In the genomic region with DNA sequence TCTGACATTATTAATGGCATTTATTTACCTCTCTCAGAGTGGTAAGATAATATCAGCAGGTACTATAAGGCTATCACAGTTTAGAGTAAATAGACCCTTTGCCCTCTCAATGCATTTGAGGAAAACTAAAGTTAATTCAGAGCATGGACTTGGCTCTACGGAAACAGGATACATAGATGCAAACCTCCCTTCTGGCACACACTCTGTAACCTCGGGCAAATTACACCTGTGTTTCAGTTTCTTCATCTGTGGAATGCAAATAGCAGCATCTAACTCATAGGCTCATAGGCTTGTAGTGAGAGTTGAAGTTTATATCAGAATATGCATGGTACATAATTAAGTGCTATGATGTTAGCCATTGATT, we compare ENCODE assay signal across 10 cellular contexts. TPM values are rescaled to one million over a fixed set of nuclear protein-coding genes. Genes with fewer than 3 reads are reported as not detected.
A peak's percentile ranks its signal among the peaks of the same experiment; 100 is the strongest.
DNase-seq lines count a peak whose midpoint lies in the region; ATAC-seq, FAIRE-seq and TF ChIP-seq lines count a peak whose summit lies in the region.
"Had no signal": no experiment of that assay in that cellular context is flagged by ENCODE, and none has a peak within 500 bp of the region (broad histone marks: within the 10 kb centered on the region; RNA-seq: fewer than 3 reads in every experiment).

No MANE protein-coding gene starts in this region.

- H4K20me1 ChIP-seq in keratinocyte (ENCODE audit: control insufficient read depth, extremely low read depth, insufficient read depth, low read length) (no peaks in the 10 kb centered on the region), osteoblast (ENCODE audit: insufficient read depth, low read length) (no peaks in the 10 kb centered on the region)

- ATAC-seq in GM18520 (IDR thresholded peaks at IDR 0.05; ENCODE audit: unreplicated experiment): peak; percentile 60
- peak; percentile 74 for ATAC-seq in GM21737 (IDR thresholded peaks at IDR 0.05; ENCODE audit: unreplicated experiment)
- ATAC-seq in HG03460 (IDR thresholded peaks at IDR 0.05; ENCODE audit: unreplicated experiment): peak; percentile 88
- no peak for ATAC-seq in gastroesophageal sphincter

- no peak overlapping the region for H3K4me2 ChIP-seq in keratinocyte (ENCODE audit: control insufficient read depth, extremely low read depth, insufficient read depth, low read depth, low read length)
- H3K4me2 ChIP-seq in osteoblast (ENCODE audit: insufficient read depth, low read length): no peak overlapping the region

- H3K9me3 ChIP-seq in keratinocyte (ENCODE audit: control insufficient read depth, low read depth, low read length) (no peaks in the 10 kb centered on the region), MG63 (no peaks in the 10 kb centered on the region), gastroesophageal sphincter (peaks cover 0 to 22% (median 0%) of the 10 kb centered on the region in 3 donors), osteoblast (ENCODE audit: low read depth, low read length) (no peaks in the 10 kb centered on the region)

- FAIRE-seq in keratinocyte (lab: Jason Lieb, UNC): peak; percentile 9
- FAIRE-seq: G401.6 had no signal

- no peaks in the 10 kb centered on the region for H3K9me1 ChIP-seq in keratinocyte (ENCODE audit: control insufficient read depth, extremely low read depth, insufficient read depth, low read length)

- H3K4me3 ChIP-seq in keratinocyte (ENCODE audit: control insufficient read depth in 2 of 3, extremely low read depth in 1 of 3, insufficient read depth in 2 of 3, low read depth in 1 of 3, low read length in 3 of 3): no peak overlapping the region
- no peak overlapping the region for H3K4me3 ChIP-seq in MG63
- H3K4me3 ChIP-seq in gastroesophageal sphincter: no peak overlapping the region
- H3K4me3 ChIP-seq in osteoblast (ENCODE audit: insufficient read depth, low read length): no peak overlapping the region

- TF ChIP-seq POLR2A in gastroesophageal sphincter (IDR thresholded peaks at IDR 0.05): no peak

- H3K4me1 ChIP-seq in keratinocyte (ENCODE audit: control insufficient read depth, extremely low read depth, insufficient read depth, low read length) (peaks cover 33% of the 10 kb centered on the region), gastroesophageal sphincter (peaks cover 0 to 5% (median 0%) of the 10 kb centered on the region in 3 donors), osteoblast (ENCODE audit: insufficient read depth, low read length) (peaks cover 15% of the 10 kb centered on the region)

- dilution Hi-C loops in keratinocyte (cut with MboI; ENCODE audit: extremely low pct_ligation_motif_present, low sequenced_read_pairs): no loop called here

- DNase-seq in keratinocyte (ENCODE audit: low read depth, low spot score): no peak
- DNase-seq in activated effector memory CD4-positive, alpha-beta T cell treated with Interleukin-2 at 50 U/mL for 16 hours: no peak
- no peak for DNase-seq in MG63
- DNase-seq in osteoblast (ENCODE audit: insufficient read length, low spot score, missing footprints): no peak
- DNase-seq: activated naive CD8-positive, alpha-beta T cell treated with anti-CD3 and anti-CD28 coated beads, Interleukin-2, amount 10 ng/mL, durations not matched to agents 7 days and 5 days had no signal

- H3K36me3 ChIP-seq in keratinocyte (ENCODE audit: control insufficient read depth in 2 of 2, extremely low read depth in 1 of 2, insufficient read depth in 2 of 2, low read length in 2 of 2): no peaks in the 10 kb centered on the region
- H3K36me3 ChIP-seq in MG63: no peaks in the 10 kb centered on the region
- H3K36me3 ChIP-seq in gastroesophageal sphincter: no peaks in the 10 kb centered on the region
- H3K36me3 ChIP-seq in osteoblast (ENCODE audit: insufficient read depth, low read length): no peaks in the 10 kb centered on the region

- WGBS in gastroesophageal sphincter (ENCODE audit: low coverage in 1 of 2), 2 donors: 66 to 90% methylated on average over 1 to 2 of the region's 2 CpGs

- H2AFZ ChIP-seq in keratinocyte (ENCODE audit: control insufficient read depth, low read length): no peak overlapping the region
- H2AFZ ChIP-seq in osteoblast (ENCODE audit: low read length): no peak overlapping the region

- H3K79me2 ChIP-seq in keratinocyte (ENCODE audit: control insufficient read depth, insufficient read depth, low read length) (peaks cover 10% of the 10 kb centered on the region), osteoblast (ENCODE audit: insufficient read depth, low read length) (no peaks in the 10 kb centered on the region)

- H3K27me3 ChIP-seq in keratinocyte (ENCODE audit: control insufficient read depth, extremely low read depth, insufficient read depth, low read length) (no peaks in the 10 kb centered on the region), MG63 (no peaks in the 10 kb centered on the region), gastroesophageal sphincter (peaks cover 34% of the 10 kb centered on the region), osteoblast (ENCODE audit: insufficient read depth, low read length) (peaks cover 3% of the 10 kb centered on the region)

- H3K9ac ChIP-seq in keratinocyte (ENCODE audit: control insufficient read depth, extremely low read depth, insufficient read depth, low read length): no peak overlapping the region

- H3K27ac ChIP-seq in keratinocyte (ENCODE audit: control insufficient read depth, insufficient read depth, low read length) (no peak overlapping the region), gastroesophageal sphincter (no peak overlapping the region), osteoblast (ENCODE audit: low read depth, low read length) (no peak overlapping the region)

- no peak for TF ChIP-seq CTCF in keratinocyte (optimal IDR thresholded peaks at IDR 0.05 in 1 of 3, IDR thresholded peaks at IDR 0.05 in 1 of 3, conservative IDR thresholded peaks at IDR 0.05 in 1 of 3; ENCODE audit: extremely low read depth in 1 of 3, insufficient read depth in 2 of 3, low read length in 3 of 3)
- no peak for TF ChIP-seq CTCF in gastroesophageal sphincter (IDR thresholded peaks at IDR 0.05)
- TF ChIP-seq CTCF in osteoblast (IDR thresholded peaks at IDR 0.05; ENCODE audit: extremely low read depth, low read depth, low read length): no peak

- TF ChIP-seq EP300 in gastroesophageal sphincter (IDR thresholded peaks at IDR 0.05): no peak

RNA-seq across cellular contexts. Expression of gene RAPGEF5, which starts 5.6 kb away (rescaled TPM):
- 1.3 to 2.1 TPM (median 1.5 TPM) in 3 replicates for polyA plus RNA-seq in keratinocyte
- polyA plus RNA-seq in keratinocyte (2011; ENCODE audit: low read depth): 8.3 TPM
- 0.57 and 1.4 TPM in 2 replicates for polyA plus RNA-seq in keratinocyte (2011; cell fraction: cytosol; rRNA removed)
- 2.6 and 3.2 TPM in 2 replicates for polyA plus RNA-seq in keratinocyte (2011; cell fraction: nucleus; rRNA removed)
- polyA plus RNA-seq in keratinocyte (2012; ENCODE audit: low replicate concordance): 1.3 and 1.7 TPM in 2 replicates
- 1.3 to 9.2 TPM (median 5.7 TPM) in 3 replicates for polyA minus RNA-seq in keratinocyte
- 2.3 TPM for polyA minus RNA-seq in keratinocyte (2011; cell fraction: cytosol; rRNA and poly(A)+ RNA removed)
- polyA minus RNA-seq in keratinocyte (2011; cell fraction: nucleus; rRNA and poly(A)+ RNA removed): 9.8 and 17.4 TPM in 2 replicates
- total RNA-seq in MG63 (2014; rRNA removed; shearing (Covaris generic); ENCODE audit: low replicate concordance): 0.30 and 1.2 TPM in 2 replicates
- total RNA-seq in gastroesophageal sphincter: 10 to 100 TPM; 21.5 to 29.8 (median 26.6) TPM
- total RNA-seq in osteoblast: 1.1 and 1.5 TPM in 2 replicates
